29 cellular contexts compared by ENCODE assay signal in the genomic region with DNA sequence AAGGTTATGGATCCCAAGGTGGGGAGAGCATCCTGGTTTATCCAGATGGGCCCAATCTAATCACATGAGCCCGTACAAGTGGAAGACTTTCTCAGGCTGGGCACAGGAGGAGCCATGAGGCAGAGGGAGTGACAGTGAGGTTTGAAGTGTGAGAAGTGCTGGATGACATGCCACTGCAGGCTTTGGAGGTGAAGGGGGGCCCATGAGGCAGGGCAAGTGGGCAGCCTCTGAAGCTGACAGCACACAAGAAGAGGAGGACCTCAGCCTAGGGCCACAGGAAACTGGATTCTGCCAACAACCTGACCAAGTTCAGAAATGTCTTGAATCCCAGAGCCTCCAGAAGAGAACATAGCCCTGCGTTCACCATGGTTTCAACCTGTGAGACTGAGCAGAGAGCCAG.
"Had no signal": no experiment of that assay in that cellular context is flagged by ENCODE, and none has a peak within 500 bp of the region (broad histone marks: within the 10 kb centered on the region; RNA-seq: fewer than 3 reads in every experiment).

No MANE protein-coding gene starts in this region.

- H3K27ac Mint-ChIP-seq: naive thymus-derived CD8-positive, alpha-beta T cell; natural killer cell treated with Interleukin-12 subunit alpha and Interleukin-12 subunit beta and Interleukin-15 and Interleukin-18, amount 100 ng/mL, for 72 hours; progenitor cell of endocrine pancreas; stimulated activated memory B cell treated with anti-CD40 and anti-IgM and Interleukin-4, amounts not matched to agents 10 μg/mL and 1 μg/mL and 100 μg/mL, for 72 hours; type B pancreatic cell had no signal

- H3K9ac ChIP-seq: parathyroid adenoma had no signal

- H3K4me2 ChIP-seq: smooth muscle cell had no signal

- H3K9me3 ChIP-seq: ovary, psoas muscle, spleen, suprapubic skin, testis, tibial artery, transverse colon, upper lobe of right lung, uterus had no signal

- H3K27ac ChIP-seq: ovary, parathyroid adenoma, psoas muscle, skin epidermis, spleen, suprapubic skin, testis, tibial artery, transverse colon, upper lobe of right lung, uterus had no signal

- H3K4me3 ChIP-seq: ovary, psoas muscle, skin epidermis, smooth muscle cell, spleen, suprapubic skin, testis, tibial artery, transverse colon, upper lobe of right lung, uterus had no signal

- DNase-seq: naive B cell; naive thymus-derived CD8-positive, alpha-beta T cell; nephron progenitor cell; occipital lobe; ovary; psoas muscle; right cardiac atrium; spleen; stimulated activated CD4-positive, alpha-beta T cell treated with anti-CD3 and anti-CD28 coated beads, Interleukin-12 subunit alpha, Interleukin-12 subunit beta, amount 100 ng/mL, for 4 hours; stimulated activated CD4-positive, alpha-beta T cell treated with anti-CD3 and anti-CD28 coated beads, Interleukin-1b, Interleukin-23, amount 100 ng/mL, for 48 hours; stimulated activated CD4-positive, alpha-beta T cell treated with anti-CD3 and anti-CD28 coated beads, Interleukin-4, amount 100 ng/mL, for 1 hour; stimulated activated CD4-positive, alpha-beta T cell treated with anti-CD3 and anti-CD28 coated beads, Interleukin-4, amount 100 ng/mL, for 4 hours; stimulated activated CD8-positive, alpha-beta memory T cell treated with anti-CD3 and anti-CD28 coated beads, Interleukin-4, amount 100 ng/mL, for 48 hours; stimulated activated naive CD4-positive, alpha-beta T cell; stimulated activated naive CD8-positive, alpha-beta T cell treated with anti-CD3 and anti-CD28 coated beads, Interleukin-15, amount 100 ng/mL, for 72 hours; stimulated activated naive CD8-positive, alpha-beta T cell treated with anti-CD3 and anti-CD28 coated beads, Interleukin-15, Interleukin-2, amounts not matched to agents 100 U/mL and 50 U/mL, for 24 hours; testis; tibial artery; transverse colon; upper lobe of right lung; uterus had no signal

- H3K36me3 ChIP-seq: ovary, suprapubic skin, tibial artery, transverse colon, upper lobe of right lung, uterus had no signal

- H2AFZ ChIP-seq: parathyroid adenoma had no signal

- H3K27me3 Mint-ChIP-seq: naive B cell; naive thymus-derived CD8-positive, alpha-beta T cell; natural killer cell treated with Interleukin-12 subunit alpha and Interleukin-12 subunit beta and Interleukin-15 and Interleukin-18, amount 100 ng/mL, for 72 hours; stimulated activated memory B cell treated with anti-CD40 and anti-IgM and Interleukin-4, amounts not matched to agents 10 μg/mL and 1 μg/mL and 100 μg/mL, for 72 hours; stimulated activated naive CD8-positive, alpha-beta T cell treated with anti-CD3 and anti-CD28 coated beads, Interleukin-15, amount 100 ng/mL, for 72 hours had no signal

- H3K4me3 Mint-ChIP-seq: naive B cell; naive thymus-derived CD8-positive, alpha-beta T cell; natural killer cell treated with Interleukin-12 subunit alpha and Interleukin-12 subunit beta and Interleukin-15 and Interleukin-18, amount 100 ng/mL, for 72 hours; nephron progenitor cell; stimulated activated memory B cell treated with anti-CD40 and anti-IgM and Interleukin-4, amounts not matched to agents 10 μg/mL and 1 μg/mL and 100 μg/mL, for 72 hours; stimulated activated naive CD8-positive, alpha-beta T cell treated with anti-CD3 and anti-CD28 coated beads, Interleukin-15, amount 100 ng/mL, for 72 hours; type B pancreatic cell had no signal

- ATAC-seq: naive thymus-derived CD8-positive, alpha-beta T cell; natural killer cell treated with Interleukin-12 subunit alpha and Interleukin-12 subunit beta and Interleukin-15 and Interleukin-18, amount 100 ng/mL, for 72 hours; stimulated activated memory B cell treated with anti-CD40 and anti-IgM and Interleukin-4, amounts not matched to agents 10 μg/mL and 1 μg/mL and 100 μg/mL, for 72 hours; stimulated activated naive CD8-positive, alpha-beta T cell treated with anti-CD3 and anti-CD28 coated beads, Interleukin-15, amount 100 ng/mL, for 72 hours; stimulated activated naive CD8-positive, alpha-beta T cell treated with anti-CD3 and anti-CD28 coated beads, Interleukin-15, Interleukin-2, amounts not matched to agents 100 U/mL and 50 U/mL, for 24 hours had no signal

- H3K27me3 ChIP-seq: ovary, spleen, suprapubic skin, testis, tibial artery, transverse colon, upper lobe of right lung, uterus had no signal

- H3K36me3 Mint-ChIP-seq: natural killer cell treated with Interleukin-12 subunit alpha and Interleukin-12 subunit beta and Interleukin-15 and Interleukin-18, amount 100 ng/mL, for 72 hours had no signal

- H3K4me1 ChIP-seq: parathyroid adenoma, psoas muscle, tibial artery had no signal

- H3K4me1 Mint-ChIP-seq: stimulated activated memory B cell treated with anti-CD40 and anti-IgM and Interleukin-4, amounts not matched to agents 10 μg/mL and 1 μg/mL and 100 μg/mL, for 72 hours had no signal

- H3K79me2 ChIP-seq: parathyroid adenoma had no signal

- H3K9me3 Mint-ChIP-seq: natural killer cell treated with Interleukin-12 subunit alpha and Interleukin-12 subunit beta and Interleukin-15 and Interleukin-18, amount 100 ng/mL, for 72 hours; type B pancreatic cell had no signal
